ENCODE assay signal across 1 cellular context in genomic region chr9:15354713-15355112, GRCh38.
A peak's percentile ranks its signal among the peaks of the same experiment; 100 is the strongest.
TF ChIP-seq lines count a peak whose summit lies in the region.

No MANE protein-coding gene starts in this region.

TF ChIP-seq in HepG2, 621 proteins besides CTCF, POLR2A, EP300 and RAD21 (continues in another document):
- TF ChIP-seq MNT (IDR thresholded peaks at IDR 0.05) = no peak
- TF ChIP-seq PATZ1 (CRISPR knock-in tag; IDR thresholded peaks at IDR 0.05) = peak; percentile 46; the same call in 1 of the 2 replicates
- no peak for TF ChIP-seq HNRNPLL (IDR thresholded peaks at IDR 0.05; ENCODE audit: low read depth, low read length, poor library complexity, severe bottlenecking)
- peak; percentile 60; the same call in 1 of the 2 replicates for TF ChIP-seq SOX5 (CRISPR knock-in tag; IDR thresholded peaks at IDR 0.05; ENCODE audit: borderline replicate concordance)
- TF ChIP-seq ONECUT2 (CRISPR knock-in tag; IDR thresholded peaks at IDR 0.05) = peak; percentile 89
- no peak for TF ChIP-seq AFF4 (CRISPR knock-in tag; IDR thresholded peaks at IDR 0.05)
- TF ChIP-seq SMAD9 (CRISPR knock-in tag; IDR thresholded peaks at IDR 0.05) = no peak
- TF ChIP-seq SOX13 (IDR thresholded peaks at IDR 0.05) = peak; percentile 59; the same call in 1 of the 2 replicates
- TF ChIP-seq SOX13 (CRISPR knock-in tag; conservative IDR thresholded peaks at IDR 0.05 in 1 of 2, IDR thresholded peaks at IDR 0.05 in 1 of 2) = peak in 1 of 2 experiments; percentile 82; a peak in 2 of 4 replicates
- TF ChIP-seq POLR2G (IDR thresholded peaks at IDR 0.05; ENCODE audit: low read depth, low read length) = no peak
- no peak for TF ChIP-seq EEA1 (CRISPR knock-in tag; IDR thresholded peaks at IDR 0.05; ENCODE audit: borderline replicate concordance)
- peak; percentile 62; the same call in 1 of the 2 replicates for TF ChIP-seq PRDM10 (CRISPR knock-in tag; IDR thresholded peaks at IDR 0.05; ENCODE audit: low read depth)
- TF ChIP-seq ZNF333 (CRISPR knock-in tag; IDR thresholded peaks at IDR 0.05; ENCODE audit: borderline replicate concordance) = no peak
- TF ChIP-seq FOXA3 (CRISPR knock-in tag; IDR thresholded peaks at IDR 0.05) = peak; percentile 10; the same call in 1 of the 2 replicates
- no peak for TF ChIP-seq KDM3A (CRISPR knock-in tag; IDR thresholded peaks at IDR 0.05; ENCODE audit: low read depth)
- peak; percentile 62; the same call in 1 of the 2 replicates for TF ChIP-seq HNF1A (IDR thresholded peaks at IDR 0.05; ENCODE audit: low read depth)
- peak; percentile 79; the same call in 1 of the 2 replicates for TF ChIP-seq HNF1A (CRISPR knock-in tag; IDR thresholded peaks at IDR 0.05; ENCODE audit: borderline replicate concordance)
- peak; percentile 90 for TF ChIP-seq TCF7 (IDR thresholded peaks at IDR 0.05; ENCODE audit: low read depth)
- peak; percentile 52; the same call in 1 of the 2 replicates for TF ChIP-seq ETV5 (CRISPR knock-in tag; IDR thresholded peaks at IDR 0.05; ENCODE audit: borderline replicate concordance)
- TF ChIP-seq PRPF4 (IDR thresholded peaks at IDR 0.05; ENCODE audit: low read depth, low read length, poor library complexity, severe bottlenecking) = no peak
- peak; percentile 81 for TF ChIP-seq FOXP4 (CRISPR knock-in tag; IDR thresholded peaks at IDR 0.05)
- TF ChIP-seq ZNF800 (CRISPR knock-in tag; IDR thresholded peaks at IDR 0.05) = no peak
- no peak for TF ChIP-seq PHF8 (CRISPR knock-in tag; IDR thresholded peaks at IDR 0.05)
- TF ChIP-seq RFX1 (IDR thresholded peaks at IDR 0.05) = no peak
- peak; percentile 75; the same call in 1 of the 2 replicates for TF ChIP-seq MED13 (CRISPR knock-in tag; IDR thresholded peaks at IDR 0.05)
- TF ChIP-seq ZNF605 (CRISPR knock-in tag; IDR thresholded peaks at IDR 0.05) = no peak
- 0 out of 2 replicates have a peak, but pooled peaks have one; percentile 43 for TF ChIP-seq ZNF740 (CRISPR knock-in tag; IDR thresholded peaks at IDR 0.05)
- TF ChIP-seq MYPOP (CRISPR knock-in tag; IDR thresholded peaks at IDR 0.05) = no peak
- TF ChIP-seq MED1 (CRISPR knock-in tag; IDR thresholded peaks at IDR 0.05) = peak; percentile 50
- TF ChIP-seq NCOA2 (CRISPR knock-in tag; IDR thresholded peaks at IDR 0.05) = peak; percentile 73; the same call in 1 of the 2 replicates
- no peak for TF ChIP-seq RNF2 (conservative IDR thresholded peaks at IDR 0.05; ENCODE audit: low read depth)
- TF ChIP-seq BCL6 (CRISPR knock-in tag; IDR thresholded peaks at IDR 0.05) = 0 out of 2 replicates have a peak, but pooled peaks have one; percentile 15
- TF ChIP-seq IKZF5 (CRISPR knock-in tag; IDR thresholded peaks at IDR 0.05) = no peak
- peak; percentile 70; the same call in 1 of the 2 replicates for TF ChIP-seq CREM (IDR thresholded peaks at IDR 0.05)
- TF ChIP-seq CREM (CRISPR knock-in tag; IDR thresholded peaks at IDR 0.05) = no peak
